Comparison of ENCODE assay signal across 1 cellular context in genomic region chr12:101876861-101877815, GRCh38.
TF ChIP-seq lines count a peak whose summit lies in the region.

DRAM1 (plus strand) TSS chr12:101877580; CDS start chr12:101877790, 210 bp downstream.

TF ChIP-seq in GM12878, 131 proteins besides CTCF, POLR2A, EP300 and RAD21 (continued from another document and continues in another):
- TF ChIP-seq MAX (IDR thresholded peaks at IDR 0.05; ENCODE audit: low read depth, low read length) (peak; percentile 67; the same call in 1 of the 2 replicates), CHD2 (IDR thresholded peaks at IDR 0.05; ENCODE audit: borderline replicate concordance, low read depth, low read length) (0 out of 2 replicates have a peak, but pooled peaks have one; percentile 29), FOS (IDR thresholded peaks at IDR 0.05; ENCODE audit: borderline replicate concordance, extremely low read depth, insufficient read length) (no peak), MEF2A (IDR thresholded peaks at IDR 0.05; ENCODE audit: insufficient read depth, low read depth, low read length) (no peak), DPF2 (IDR thresholded peaks at IDR 0.05) (peak; percentile 94), NKRF (conservative IDR thresholded peaks at IDR 0.05) (peak; percentile 82), PAX8 (IDR thresholded peaks at IDR 0.05) (no peak), CBX5 (IDR thresholded peaks at IDR 0.05; ENCODE audit: low read depth) (peak; percentile 76; the same call in 1 of the 2 replicates), CUX1 (IDR thresholded peaks at IDR 0.05; ENCODE audit: insufficient replicate concordance, low read depth, low read length) (no peak), ZBTB33 (IDR thresholded peaks at IDR 0.05) (no peak), SMC3 (IDR thresholded peaks at IDR 0.05; ENCODE audit: borderline replicate concordance, low read length) (no peak; the same call in 1 of the 2 replicates), CREM (IDR thresholded peaks at IDR 0.05; ENCODE audit: low read depth) (no peak; the same call in none of the 2 replicates), ATF7 (IDR thresholded peaks at IDR 0.05; ENCODE audit: low read depth) (peak; percentile 71), ZBED1 (IDR thresholded peaks at IDR 0.05; ENCODE audit: borderline replicate concordance) (no peak), FOXK2 (IDR thresholded peaks at IDR 0.05) (no peak), SREBF1 (IDR thresholded peaks at IDR 0.05; ENCODE audit: low read length) (no peak), RFX5 (IDR thresholded peaks at IDR 0.05; ENCODE audit: low read depth, low read length) (no peak), POU2F2 (IDR thresholded peaks at IDR 0.05; ENCODE audit: borderline replicate concordance, low read depth, low read length) (peak; percentile 39; the same call in 1 of the 3 replicates), IRF3 (IDR thresholded peaks at IDR 0.05) (no peak), JUNB (IDR thresholded peaks at IDR 0.05) (no peak), FOXM1 (IDR thresholded peaks at IDR 0.05; ENCODE audit: low read depth, low read length) (0 out of 2 replicates have a peak, but pooled peaks have one; percentile 38), ZBTB4 (CRISPR knock-in tag; IDR thresholded peaks at IDR 0.05) (0 out of 2 replicates have a peak, but pooled peaks have one; percentile 28), HDGF (IDR thresholded peaks at IDR 0.05) (no peak), RBBP5 (conservative IDR thresholded peaks at IDR 0.05) (peak; percentile 93; the same call in 1 of the 2 replicates), BHLHE40 (IDR thresholded peaks at IDR 0.05; ENCODE audit: borderline replicate concordance in 1 of 2, low read depth in 2 of 2, low read length in 1 of 2) (peak; percentile 36 to 72; a peak in 3 of 4 replicates), E2F4 (IDR thresholded peaks at IDR 0.05; ENCODE audit: low read depth, low read length) (no peak), STAT3 (IDR thresholded peaks at IDR 0.05; ENCODE audit: low read depth, low read length) (no peak), BACH1 (IDR thresholded peaks at IDR 0.05; ENCODE audit: borderline replicate concordance) (peak; percentile 73), RAD51 (IDR thresholded peaks at IDR 0.05) (no peak), ZNF274 (IDR thresholded peaks at IDR 0.05; ENCODE audit: insufficient read depth, insufficient read length) (no peak), IKZF2 (IDR thresholded peaks at IDR 0.05) (peak; percentile 42 to 67), IRF5 (IDR thresholded peaks at IDR 0.05; ENCODE audit: borderline replicate concordance) (no peak), CEBPZ (IDR thresholded peaks at IDR 0.05; ENCODE audit: low read depth, low read length) (no peak)
